Comparison of ENCODE assay signal across 1 cellular context in genomic region chr9:97501177-97501971, GRCh38.
TF ChIP-seq lines count a peak whose summit lies in the region.

TMOD1 (plus strand) TSS chr9:97501666; CDS start chr9:97524189, 22,523 bp downstream.

TF ChIP-seq in K562, 482 proteins besides CTCF, POLR2A, EP300 and RAD21 (continued from another document and continues in another):
- TF ChIP-seq ARHGAP35 (IDR thresholded peaks at IDR 0.05; ENCODE audit: partially characterized antibody): no peak
- no peak for TF ChIP-seq SMC3 (conservative IDR thresholded peaks at IDR 0.05; ENCODE audit: insufficient read depth, low read depth, low read length)
- TF ChIP-seq RBM25 (IDR thresholded peaks at IDR 0.05; ENCODE audit: low read depth, low read length, severe bottlenecking): no peak
- TF ChIP-seq ILK (tag; IDR thresholded peaks at IDR 0.05; ENCODE audit: borderline replicate concordance, low read depth): no peak
- TF ChIP-seq GATAD2A (IDR thresholded peaks at IDR 0.05): no peak
- no peak for TF ChIP-seq BRD9 (IDR thresholded peaks at IDR 0.05; ENCODE audit: low read depth, partially characterized antibody)
- TF ChIP-seq CBFB (CRISPR knock-in tag; IDR thresholded peaks at IDR 0.05): no peak
- TF ChIP-seq DIDO1 (tag; IDR thresholded peaks at IDR 0.05; ENCODE audit: low read depth): no peak
- no peak for TF ChIP-seq SAP30 (IDR thresholded peaks at IDR 0.05; ENCODE audit: borderline replicate concordance, insufficient read depth, low read depth, low read length, poor library complexity, severe bottlenecking)
- TF ChIP-seq, protein P1, sequence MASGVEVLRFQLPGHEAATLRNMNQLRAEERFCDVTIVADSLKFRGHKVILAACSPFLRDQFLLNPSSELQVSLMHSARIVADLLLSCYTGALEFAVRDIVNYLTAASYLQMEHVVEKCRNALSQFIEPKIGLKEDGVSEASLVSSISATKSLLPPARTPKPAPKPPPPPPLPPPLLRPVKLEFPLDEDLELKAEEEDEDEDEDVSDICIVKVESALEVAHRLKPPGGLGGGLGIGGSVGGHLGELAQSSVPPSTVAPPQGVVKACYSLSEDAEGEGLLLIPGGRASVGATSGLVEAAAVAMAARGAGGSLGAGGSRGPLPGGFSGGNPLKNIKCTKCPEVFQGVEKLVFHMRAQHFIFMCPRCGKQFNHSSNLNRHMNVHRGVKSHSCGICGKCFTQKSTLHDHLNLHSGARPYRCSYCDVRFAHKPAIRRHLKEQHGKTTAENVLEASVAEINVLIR (CRISPR knock-in tag; IDR thresholded peaks at IDR 0.05): no peak
- no peak for TF ChIP-seq ZNF311 (CRISPR knock-in tag; IDR thresholded peaks at IDR 0.05)
- no peak for TF ChIP-seq ZNF280B (CRISPR knock-in tag; IDR thresholded peaks at IDR 0.05)
- TF ChIP-seq ZNF121 (CRISPR knock-in tag; conservative IDR thresholded peaks at IDR 0.05): no peak
- TF ChIP-seq ZFP1 (CRISPR knock-in tag; IDR thresholded peaks at IDR 0.05): no peak
- no peak for TF ChIP-seq ZZZ3 (IDR thresholded peaks at IDR 0.05)
- TF ChIP-seq, protein P2, sequence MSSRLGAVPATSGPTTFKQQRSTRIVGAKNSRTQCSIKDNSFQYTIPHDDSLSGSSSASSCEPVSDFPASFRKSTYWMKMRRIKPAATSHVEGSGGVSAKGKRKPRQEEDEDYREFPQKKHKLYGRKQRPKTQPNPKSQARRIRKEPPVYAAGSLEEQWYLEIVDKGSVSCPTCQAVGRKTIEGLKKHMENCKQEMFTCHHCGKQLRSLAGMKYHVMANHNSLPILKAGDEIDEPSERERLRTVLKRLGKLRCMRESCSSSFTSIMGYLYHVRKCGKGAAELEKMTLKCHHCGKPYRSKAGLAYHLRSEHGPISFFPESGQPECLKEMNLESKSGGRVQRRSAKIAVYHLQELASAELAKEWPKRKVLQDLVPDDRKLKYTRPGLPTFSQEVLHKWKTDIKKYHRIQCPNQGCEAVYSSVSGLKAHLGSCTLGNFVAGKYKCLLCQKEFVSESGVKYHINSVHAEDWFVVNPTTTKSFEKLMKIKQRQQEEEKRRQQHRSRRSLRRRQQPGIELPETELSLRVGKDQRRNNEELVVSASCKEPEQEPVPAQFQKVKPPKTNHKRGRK (tag; IDR thresholded peaks at IDR 0.05): no peak
- TF ChIP-seq ZNF740 (CRISPR knock-in tag; IDR thresholded peaks at IDR 0.05): no peak
- peak in 1 of 2 experiments; percentile 74; a peak in 2 of 4 replicates for TF ChIP-seq ZNF740 (tag; IDR thresholded peaks at IDR 0.05)
- no peak for TF ChIP-seq ZFP36 (IDR thresholded peaks at IDR 0.05; ENCODE audit: low read depth, low read length, partially characterized antibody)
- TF ChIP-seq ZNF551 (CRISPR knock-in tag; IDR thresholded peaks at IDR 0.05): no peak
- TF ChIP-seq ZNF253 (CRISPR knock-in tag; conservative IDR thresholded peaks at IDR 0.05): no peak
- TF ChIP-seq ERF (CRISPR knock-in tag; IDR thresholded peaks at IDR 0.05): peak; percentile 35; the same call in 1 of the 2 replicates
- TF ChIP-seq CBX3 (IDR thresholded peaks at IDR 0.05; ENCODE audit: borderline replicate concordance in 1 of 2, low read length in 2 of 2): no peak
- TF ChIP-seq NFE2L1 (tag; IDR thresholded peaks at IDR 0.05; ENCODE audit: borderline replicate concordance, low read depth): no peak
- peak; percentile 46; the same call in 1 of the 2 replicates for TF ChIP-seq PHF8 (IDR thresholded peaks at IDR 0.05; ENCODE audit: borderline replicate concordance, low read length)
- no peak for TF ChIP-seq ETV6 (IDR thresholded peaks at IDR 0.05; ENCODE audit: borderline replicate concordance in 1 of 2, low read depth in 2 of 2, low read length in 1 of 2)
- TF ChIP-seq ETV6 (CRISPR knock-in tag; IDR thresholded peaks at IDR 0.05; ENCODE audit: borderline replicate concordance): no peak
- TF ChIP-seq NFXL1 (CRISPR knock-in tag; IDR thresholded peaks at IDR 0.05): no peak
- no peak for TF ChIP-seq NR4A1 (CRISPR knock-in tag; IDR thresholded peaks at IDR 0.05)
- no peak for TF ChIP-seq NR4A1 (tag; IDR thresholded peaks at IDR 0.05)
- no peak for TF ChIP-seq CBX5 (IDR thresholded peaks at IDR 0.05; ENCODE audit: borderline replicate concordance, low read depth)
- no peak for TF ChIP-seq HDGF (IDR thresholded peaks at IDR 0.05)
- TF ChIP-seq ELF1 (tag; IDR thresholded peaks at IDR 0.05): no peak
- no peak for TF ChIP-seq EZH2 (IDR thresholded peaks at IDR 0.05; ENCODE audit: borderline replicate concordance, low read depth, low read length)
- TF ChIP-seq HMGN3 (IDR thresholded peaks at IDR 0.05; ENCODE audit: borderline replicate concordance, extremely low read depth, insufficient read length, low read depth, low read length): peak; percentile 18
- TF ChIP-seq, protein P3, sequence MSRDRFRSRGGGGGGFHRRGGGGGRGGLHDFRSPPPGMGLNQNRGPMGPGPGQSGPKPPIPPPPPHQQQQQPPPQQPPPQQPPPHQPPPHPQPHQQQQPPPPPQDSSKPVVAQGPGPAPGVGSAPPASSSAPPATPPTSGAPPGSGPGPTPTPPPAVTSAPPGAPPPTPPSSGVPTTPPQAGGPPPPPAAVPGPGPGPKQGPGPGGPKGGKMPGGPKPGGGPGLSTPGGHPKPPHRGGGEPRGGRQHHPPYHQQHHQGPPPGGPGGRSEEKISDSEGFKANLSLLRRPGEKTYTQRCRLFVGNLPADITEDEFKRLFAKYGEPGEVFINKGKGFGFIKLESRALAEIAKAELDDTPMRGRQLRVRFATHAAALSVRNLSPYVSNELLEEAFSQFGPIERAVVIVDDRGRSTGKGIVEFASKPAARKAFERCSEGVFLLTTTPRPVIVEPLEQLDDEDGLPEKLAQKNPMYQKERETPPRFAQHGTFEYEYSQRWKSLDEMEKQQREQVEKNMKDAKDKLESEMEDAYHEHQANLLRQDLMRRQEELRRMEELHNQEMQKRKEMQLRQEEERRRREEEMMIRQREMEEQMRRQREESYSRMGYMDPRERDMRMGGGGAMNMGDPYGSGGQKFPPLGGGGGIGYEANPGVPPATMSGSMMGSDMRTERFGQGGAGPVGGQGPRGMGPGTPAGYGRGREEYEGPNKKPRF (IDR thresholded peaks at IDR 0.05; ENCODE audit: low read depth, low read length): no peak
- TF ChIP-seq ZNF584 (CRISPR knock-in tag; IDR thresholded peaks at IDR 0.05; ENCODE audit: low read depth): no peak
- TF ChIP-seq, protein P4, sequence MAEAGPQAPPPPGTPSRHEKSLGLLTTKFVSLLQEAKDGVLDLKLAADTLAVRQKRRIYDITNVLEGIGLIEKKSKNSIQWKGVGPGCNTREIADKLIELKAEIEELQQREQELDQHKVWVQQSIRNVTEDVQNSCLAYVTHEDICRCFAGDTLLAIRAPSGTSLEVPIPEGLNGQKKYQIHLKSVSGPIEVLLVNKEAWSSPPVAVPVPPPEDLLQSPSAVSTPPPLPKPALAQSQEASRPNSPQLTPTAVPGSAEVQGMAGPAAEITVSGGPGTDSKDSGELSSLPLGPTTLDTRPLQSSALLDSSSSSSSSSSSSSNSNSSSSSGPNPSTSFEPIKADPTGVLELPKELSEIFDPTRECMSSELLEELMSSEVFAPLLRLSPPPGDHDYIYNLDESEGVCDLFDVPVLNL (CRISPR knock-in tag; IDR thresholded peaks at IDR 0.05; ENCODE audit: low read depth): no peak
- TF ChIP-seq CBFA2T2 (conservative IDR thresholded peaks at IDR 0.05): peak; percentile 19; the same call in 1 of the 2 replicates
- no peak for TF ChIP-seq HES1 (IDR thresholded peaks at IDR 0.05; ENCODE audit: low read depth)
- no peak for TF ChIP-seq BMI1 (IDR thresholded peaks at IDR 0.05; ENCODE audit: low read length)
- no peak for TF ChIP-seq MAFF (IDR thresholded peaks at IDR 0.05; ENCODE audit: low read length)
- TF ChIP-seq ZNF3 (CRISPR knock-in tag; IDR thresholded peaks at IDR 0.05): no peak
- no peak for TF ChIP-seq SMAD2 (IDR thresholded peaks at IDR 0.05; ENCODE audit: low read depth, low read length)
- TF ChIP-seq FOXA3 (CRISPR knock-in tag; conservative IDR thresholded peaks at IDR 0.05 in 1 of 2, IDR thresholded peaks at IDR 0.05 in 1 of 2): no peak
- no peak for TF ChIP-seq PML (IDR thresholded peaks at IDR 0.05; ENCODE audit: low read length)
- TF ChIP-seq, protein P5, sequence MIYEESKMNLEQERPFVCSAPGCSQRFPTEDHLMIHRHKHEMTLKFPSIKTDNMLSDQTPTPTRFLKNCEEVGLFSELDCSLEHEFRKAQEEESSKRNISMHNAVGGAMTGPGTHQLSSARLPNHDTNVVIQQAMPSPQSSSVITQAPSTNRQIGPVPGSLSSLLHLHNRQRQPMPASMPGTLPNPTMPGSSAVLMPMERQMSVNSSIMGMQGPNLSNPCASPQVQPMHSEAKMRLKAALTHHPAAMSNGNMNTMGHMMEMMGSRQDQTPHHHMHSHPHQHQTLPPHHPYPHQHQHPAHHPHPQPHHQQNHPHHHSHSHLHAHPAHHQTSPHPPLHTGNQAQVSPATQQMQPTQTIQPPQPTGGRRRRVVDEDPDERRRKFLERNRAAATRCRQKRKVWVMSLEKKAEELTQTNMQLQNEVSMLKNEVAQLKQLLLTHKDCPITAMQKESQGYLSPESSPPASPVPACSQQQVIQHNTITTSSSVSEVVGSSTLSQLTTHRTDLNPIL (CRISPR knock-in tag; IDR thresholded peaks at IDR 0.05): no peak
- TF ChIP-seq MCM5 (IDR thresholded peaks at IDR 0.05; ENCODE audit: low read depth): no peak
- TF ChIP-seq KAT7 (CRISPR knock-in tag; IDR thresholded peaks at IDR 0.05; ENCODE audit: borderline replicate concordance): no peak
- TF ChIP-seq XRCC4 (IDR thresholded peaks at IDR 0.05; ENCODE audit: extremely low read depth, insufficient read depth, insufficient read length): no peak
- no peak for TF ChIP-seq TAF9B (IDR thresholded peaks at IDR 0.05; ENCODE audit: partially characterized antibody)
- TF ChIP-seq, protein P6, sequence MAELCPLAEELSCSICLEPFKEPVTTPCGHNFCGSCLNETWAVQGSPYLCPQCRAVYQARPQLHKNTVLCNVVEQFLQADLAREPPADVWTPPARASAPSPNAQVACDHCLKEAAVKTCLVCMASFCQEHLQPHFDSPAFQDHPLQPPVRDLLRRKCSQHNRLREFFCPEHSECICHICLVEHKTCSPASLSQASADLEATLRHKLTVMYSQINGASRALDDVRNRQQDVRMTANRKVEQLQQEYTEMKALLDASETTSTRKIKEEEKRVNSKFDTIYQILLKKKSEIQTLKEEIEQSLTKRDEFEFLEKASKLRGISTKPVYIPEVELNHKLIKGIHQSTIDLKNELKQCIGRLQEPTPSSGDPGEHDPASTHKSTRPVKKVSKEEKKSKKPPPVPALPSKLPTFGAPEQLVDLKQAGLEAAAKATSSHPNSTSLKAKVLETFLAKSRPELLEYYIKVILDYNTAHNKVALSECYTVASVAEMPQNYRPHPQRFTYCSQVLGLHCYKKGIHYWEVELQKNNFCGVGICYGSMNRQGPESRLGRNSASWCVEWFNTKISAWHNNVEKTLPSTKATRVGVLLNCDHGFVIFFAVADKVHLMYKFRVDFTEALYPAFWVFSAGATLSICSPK (IDR thresholded peaks at IDR 0.05; ENCODE audit: borderline replicate concordance): no peak
- TF ChIP-seq, protein P7, sequence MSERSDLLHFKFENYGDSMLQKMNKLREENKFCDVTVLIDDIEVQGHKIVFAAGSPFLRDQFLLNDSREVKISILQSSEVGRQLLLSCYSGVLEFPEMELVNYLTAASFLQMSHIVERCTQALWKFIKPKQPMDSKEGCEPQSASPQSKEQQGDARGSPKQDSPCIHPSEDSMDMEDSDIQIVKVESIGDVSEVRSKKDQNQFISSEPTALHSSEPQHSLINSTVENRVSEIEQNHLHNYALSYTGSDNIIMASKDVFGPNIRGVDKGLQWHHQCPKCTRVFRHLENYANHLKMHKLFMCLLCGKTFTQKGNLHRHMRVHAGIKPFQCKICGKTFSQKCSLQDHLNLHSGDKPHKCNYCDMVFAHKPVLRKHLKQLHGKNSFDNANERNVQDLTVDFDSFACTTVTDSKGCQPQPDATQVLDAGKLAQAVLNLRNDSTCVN (CRISPR knock-in tag; IDR thresholded peaks at IDR 0.05): no peak
